22 cellular contexts compared by ENCODE assay signal in genomic region chr7:69883399-69883821, GRCh38.
A peak's percentile ranks its signal among the peaks of the same experiment; 100 is the strongest.
DNase-seq lines count a peak whose midpoint lies in the region; ATAC-seq and TF ChIP-seq lines count a peak whose summit lies in the region.
"Had no signal": no experiment of that assay in that cellular context is flagged by ENCODE, and none has a peak within 500 bp of the region (broad histone marks: within the 10 kb centered on the region; RNA-seq: fewer than 3 reads in every experiment).

No MANE protein-coding gene starts in this region.

- peak in 1 of 2 experiments; percentile 69; a peak in 2 of 4 replicates for TF ChIP-seq EP300 in SK-N-SH (IDR thresholded peaks at IDR 0.05; ENCODE audit: borderline replicate concordance in 1 of 2, low read depth in 1 of 2, low read length in 1 of 2)

- peak overlapping the region; percentile 78 for H3K27ac Mint-ChIP-seq in glutamatergic neuron (ENCODE audit: unreplicated experiment)
- no peak overlapping the region for H3K27ac Mint-ChIP-seq in activated T-helper 1 cell treated with anti-CD3 and anti-CD28 coated beads, Interleukin-12 subunit alpha, Interleukin-12 subunit beta, Interleukin-2, Interleukin-4 antibody, amounts not matched to agents 30 ng/mL and 10 ng/mL and 1 ng/mL, durations not matched to agents 14 hours and 24 hours and 36 hours
- H3K27ac Mint-ChIP-seq: CD8-positive, alpha-beta T cell had no signal

- H3K36me3 ChIP-seq in HEK293 (ENCODE audit: control insufficient read depth in 2 of 2, insufficient read depth in 1 of 2, low read length in 2 of 2) (no peaks in the 10 kb centered on the region), SK-N-SH (replicated peaks in 1 of 2; ENCODE audit: control insufficient read depth in 1 of 2, insufficient read depth in 2 of 2, low read length in 1 of 2) (no peaks in the 10 kb centered on the region)
- H3K36me3 ChIP-seq: SJCRH30 had no signal

- no peak; the same call in 1 of the 2 replicates for TF ChIP-seq RAD21 in SK-N-SH (IDR thresholded peaks at IDR 0.05; ENCODE audit: low read length)

- H3K27me3 ChIP-seq in SK-N-SH (ENCODE audit: insufficient read depth): no peaks in the 10 kb centered on the region
- H3K27me3 ChIP-seq: SJCRH30 had no signal

- H3K4me3 ChIP-seq in HEK293 (ENCODE audit: low read depth, low read length) (no peak overlapping the region), SK-N-SH (ENCODE audit: low read depth in 2 of 2, low read length in 1 of 2) (no peak overlapping the region)
- H3K4me3 ChIP-seq: PC-9, SJCRH30 had no signal

- H4K20me1 ChIP-seq in SK-N-SH (ENCODE audit: insufficient read depth): no peaks in the 10 kb centered on the region

- CTCF ChIA-PET in HEK293 (lab: Yijun Ruan, JAX) (no interaction called here), SK-N-SH (lab: Yijun Ruan, JAX) (interaction anchor here (1.0 to 2.0 kb wide), 4 partner anchors 9 to 158 kb away, joined by 3 to 6 read pairs (median 4); no protein-coding TSS in a partner anchor)

- 45% methylated on average over 3 of the region's 3 CpGs for WGBS in SK-N-SH (ENCODE audit: low lambda C conversion rate)

- H3K9ac ChIP-seq in SK-N-SH: no peak overlapping the region

- no peak overlapping the region for H2AFZ ChIP-seq in SK-N-SH (ENCODE audit: low read depth)
- H2AFZ ChIP-seq: PC-9 had no signal

- no peak overlapping the region for H3K4me2 ChIP-seq in SK-N-SH
- H3K4me2 ChIP-seq: PC-9 had no signal

- H3K36me3 Mint-ChIP-seq in glutamatergic neuron (ENCODE audit: unreplicated experiment): no peaks in the 10 kb centered on the region
- no peaks in the 10 kb centered on the region for H3K36me3 Mint-ChIP-seq in activated T-helper 1 cell treated with anti-CD3 and anti-CD28 coated beads, Interleukin-12 subunit alpha, Interleukin-12 subunit beta, Interleukin-2, Interleukin-4 antibody, amounts not matched to agents 30 ng/mL and 10 ng/mL and 1 ng/mL, durations not matched to agents 14 hours and 24 hours and 36 hours (ENCODE audit: low read depth)
- H3K36me3 Mint-ChIP-seq: CD8-positive, alpha-beta T cell had no signal

- H3K9me3 Mint-ChIP-seq in glutamatergic neuron (ENCODE audit: unreplicated experiment): peaks cover 9% of the 10 kb centered on the region
- H3K9me3 Mint-ChIP-seq in activated T-helper 1 cell treated with anti-CD3 and anti-CD28 coated beads, Interleukin-12 subunit alpha, Interleukin-12 subunit beta, Interleukin-2, Interleukin-4 antibody, amounts not matched to agents 30 ng/mL and 10 ng/mL and 1 ng/mL, durations not matched to agents 14 hours and 24 hours and 36 hours: no peaks in the 10 kb centered on the region
- H3K9me3 Mint-ChIP-seq: CD8-positive, alpha-beta T cell had no signal

- H3K9me3 ChIP-seq in HEK293 (ENCODE audit: control insufficient read depth, insufficient read depth, low read depth, low read length) (no peaks in the 10 kb centered on the region), SK-N-SH (no peaks in the 10 kb centered on the region)
- H3K9me3 ChIP-seq: Caco-2, SJCRH30 had no signal

- intact Hi-C loops in activated T-helper 1 cell treated with anti-CD3 and anti-CD28 coated beads, Interleukin-12 subunit alpha, Interleukin-12 subunit beta, Interleukin-2, Interleukin-4 antibody, amounts not matched to agents 30 ng/mL and 10 ng/mL and 1 ng/mL, durations not matched to agents 14 hours and 24 hours and 36 hours (cut with micrococcal nuclease): no loop called here

- peaks cover 53% of the 10 kb centered on the region for H3K4me1 Mint-ChIP-seq in glutamatergic neuron (ENCODE audit: low read depth, unreplicated experiment)
- H3K4me1 Mint-ChIP-seq in activated T-helper 1 cell treated with anti-CD3 and anti-CD28 coated beads, Interleukin-12 subunit alpha, Interleukin-12 subunit beta, Interleukin-2, Interleukin-4 antibody, amounts not matched to agents 30 ng/mL and 10 ng/mL and 1 ng/mL, durations not matched to agents 14 hours and 24 hours and 36 hours (ENCODE audit: low read depth): no peaks in the 10 kb centered on the region

- no peaks in the 10 kb centered on the region; the same call in 1 of the 2 replicates for H3K79me2 ChIP-seq in SK-N-SH (ENCODE audit: insufficient read depth)

- DNase-seq in SK-N-SH: peak; percentile 60
- DNase-seq in glutamatergic neuron: no peak
- DNase-seq in stimulated activated CD4-positive, alpha-beta T cell treated with anti-CD3 and anti-CD28 coated beads, Interleukin-2, amount 100 ng/mL, for 24 hours: no peak
- no peak for DNase-seq in activated T-helper 1 cell treated with anti-CD3 and anti-CD28 coated beads, Interleukin-12 subunit alpha, Interleukin-12 subunit beta, Interleukin-2, Interleukin-4 antibody, amounts not matched to agents 30 ng/mL and 10 ng/mL and 1 ng/mL, durations not matched to agents 14 hours and 24 hours and 36 hours (ENCODE audit: low spot score)
- no peak for DNase-seq in DMS153 (lab: John Stamatoyannopoulos, UW)
- DNase-seq: Caco-2; CD8-positive, alpha-beta T cell; DND-41; NCI-H1092; NCI-H1436; NCI-H187 treated with DMSO at 0.1 percent for 48 hours; NCI-H2171 treated with DMSO at 0.1 percent for 48 hours; NCI-H345; NCI-H510A treated with DMSO at 0.1 percent for 48 hours; NCI-H748 treated with DMSO at 0.1 percent for 48 hours; NK-92 treated with Interleukin-12 subunit alpha and Interleukin-12 subunit beta, amount 100 ng/mL, for 24 hours; PC-9; SJCRH30 had no signal

- no peaks in the 10 kb centered on the region for H3K27me3 Mint-ChIP-seq in glutamatergic neuron (ENCODE audit: unreplicated experiment)
- no peaks in the 10 kb centered on the region for H3K27me3 Mint-ChIP-seq in activated T-helper 1 cell treated with anti-CD3 and anti-CD28 coated beads, Interleukin-12 subunit alpha, Interleukin-12 subunit beta, Interleukin-2, Interleukin-4 antibody, amounts not matched to agents 30 ng/mL and 10 ng/mL and 1 ng/mL, durations not matched to agents 14 hours and 24 hours and 36 hours (ENCODE audit: insufficient read depth)

- no peaks in the 10 kb centered on the region for H3F3A ChIP-seq in SK-N-SH (replicated peaks; ENCODE audit: insufficient read depth)

- ATAC-seq in GM21515 (IDR thresholded peaks at IDR 0.05; ENCODE audit: unreplicated experiment): no peak
- ATAC-seq: CD8-positive, alpha-beta T cell; Right ventricle myocardium inferior had no signal

- POLR2A ChIA-PET in HEK293 (lab: Yijun Ruan, JAX): no interaction called here
- POLR2A ChIA-PET in SK-N-SH (lab: Yijun Ruan, JAX): interaction anchor here (1.0 kb wide), 1 partner anchor 12 kb away, joined by 4 read pairs; no protein-coding TSS in a partner anchor

- H3K9me2 ChIP-seq in SK-N-SH: no peaks in the 10 kb centered on the region

- H3K27ac ChIP-seq in HEK293 (ENCODE audit: extremely low read depth, low read depth, low read length) (no peak overlapping the region), SK-N-SH (ENCODE audit: low read depth in 2 of 2, low read length in 1 of 2) (peak overlapping the region in 1 of 2 experiments; percentile 89; a peak in 3 of 4 replicates)
- H3K27ac ChIP-seq: C4-2B, PC-9, SJCRH30 had no signal

- peak overlapping the region; percentile 11 for H3K4me3 Mint-ChIP-seq in glutamatergic neuron (ENCODE audit: unreplicated experiment)
- no peak overlapping the region for H3K4me3 Mint-ChIP-seq in activated T-helper 1 cell treated with anti-CD3 and anti-CD28 coated beads, Interleukin-12 subunit alpha, Interleukin-12 subunit beta, Interleukin-2, Interleukin-4 antibody, amounts not matched to agents 30 ng/mL and 10 ng/mL and 1 ng/mL, durations not matched to agents 14 hours and 24 hours and 36 hours
- H3K4me3 Mint-ChIP-seq: CD8-positive, alpha-beta T cell had no signal

- TF ChIP-seq CTCF in HEK293 (tag by site-specific recombination; IDR thresholded peaks at IDR 0.05) (no peak), SK-N-SH (IDR thresholded peaks at IDR 0.05) (no peak), glutamatergic neuron (IDR thresholded peaks at IDR 0.05; ENCODE audit: partially characterized antibody, unreplicated experiment) (no peak)

- H3K4me1 ChIP-seq in HEK293 (ENCODE audit: control insufficient read depth, insufficient read depth, low read length) (peaks cover 17% of the 10 kb centered on the region), SK-N-SH (ENCODE audit: control insufficient read depth in 1 of 2, insufficient read depth in 2 of 2, low read depth in 1 of 2, low read length in 1 of 2) (peaks cover 1 to 34% of the 10 kb centered on the region in 2 experiments; a peak in 2 of 4 replicates)
- H3K4me1 ChIP-seq: Caco-2 had no signal

TF ChIP-seq in HEK293, 187 proteins besides CTCF, POLR2A, EP300 and RAD21 (continues in another document):
- TF ChIP-seq GLIS2 (tag by site-specific recombination; IDR thresholded peaks at IDR 0.05): no peak

TF ChIP-seq in SK-N-SH, 30 proteins besides CTCF, POLR2A, EP300 and RAD21 (continues in another document):
- TF ChIP-seq NFIC (IDR thresholded peaks at IDR 0.05; ENCODE audit: borderline replicate concordance) (no peak), USF1 (IDR thresholded peaks at IDR 0.05; ENCODE audit: borderline replicate concordance, low read depth) (no peak), ZBTB33 (IDR thresholded peaks at IDR 0.05; ENCODE audit: borderline replicate concordance, low read depth) (no peak), TCF12 (IDR thresholded peaks at IDR 0.05) (peak; percentile 21; the same call in 1 of the 2 replicates), MXI1 (IDR thresholded peaks at IDR 0.05; ENCODE audit: low read depth, low read length) (peak; percentile 38; the same call in 1 of the 2 replicates), CHD2 (IDR thresholded peaks at IDR 0.05; ENCODE audit: low read length, partially characterized antibody) (peak; percentile 26), TAF1 (IDR thresholded peaks at IDR 0.05; ENCODE audit: borderline replicate concordance, low read depth, low read length) (no peak)

Comparison
In these comparisons a context has a peak if more than half of its experiments do, and no peak if none do; other contexts are left out.
1. Of the 4 proteins assayed by ChIP-seq in both HEK293 and SK-N-SH: peak only in HEK293: REST; only in SK-N-SH: PBX3; in both: none; in neither: 2.